9 cellular contexts compared by ENCODE assay signal in the genomic region with DNA sequence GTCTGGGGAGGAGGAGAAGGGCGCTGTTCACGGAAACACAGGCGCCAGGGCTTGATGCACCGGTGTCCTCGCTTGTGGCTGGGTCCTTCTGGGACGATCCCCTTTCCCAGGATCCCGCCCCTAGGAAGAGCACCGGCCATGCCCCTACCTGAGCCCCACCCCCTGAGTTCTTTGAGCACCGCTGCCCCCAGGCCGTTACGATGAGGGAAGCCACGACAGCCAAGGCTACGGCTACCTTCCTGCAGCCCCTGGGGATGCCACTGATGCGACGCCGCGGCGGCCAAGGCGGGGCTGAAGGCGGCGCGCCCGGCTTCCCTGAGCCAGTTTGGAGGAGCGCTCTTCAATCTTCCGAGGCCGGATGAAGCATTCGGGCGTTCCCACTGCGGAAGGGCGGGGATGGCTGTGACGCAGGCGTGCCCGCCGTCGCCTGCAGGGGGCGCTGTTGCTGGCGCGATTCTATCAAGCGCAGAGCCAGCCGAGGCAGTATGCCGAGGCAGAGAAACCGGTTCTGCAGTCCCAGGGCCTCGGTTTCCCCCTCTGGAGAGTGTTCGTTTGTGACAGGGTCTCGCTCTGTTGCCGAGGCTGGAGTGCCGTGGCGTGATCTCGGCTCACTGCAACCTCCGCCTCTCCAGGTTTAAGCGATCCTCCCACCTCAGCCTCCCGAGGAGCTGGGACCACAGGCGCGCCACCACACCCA. TPM values are rescaled to one million over a fixed set of nuclear protein-coding genes. Genes with fewer than 3 reads are reported as not detected.
DNase-seq lines count a peak whose midpoint lies in the region; ATAC-seq and TF ChIP-seq lines count a peak whose summit lies in the region.
"Had no signal": no experiment of that assay in that cellular context is flagged by ENCODE, and none has a peak within 500 bp of the region (broad histone marks: within the 10 kb centered on the region; RNA-seq: fewer than 3 reads in every experiment).

No MANE protein-coding gene starts in this region.

- H3K56ac ChIP-seq in mesendoderm (ENCODE audit: low read length) = peak overlapping the region; percentile 90

- no peaks in the 10 kb centered on the region for H3K79me2 ChIP-seq in mesendoderm (ENCODE audit: control insufficient read depth, insufficient read depth, low read length)

- no peak overlapping the region for H4K8ac ChIP-seq in mesendoderm (ENCODE audit: low read depth, low read length)

- no peak overlapping the region for H2BK15ac ChIP-seq in mesendoderm (replicated peaks; ENCODE audit: low read depth)

- peak overlapping the region; percentile 47 for H3K4me3 ChIP-seq in ectodermal cell (ENCODE audit: insufficient read depth, low read depth, low read length)
- H3K4me3 ChIP-seq in mesendoderm (ENCODE audit: low read length) = peak overlapping the region; percentile 49
- H3K4me3 ChIP-seq in SJCRH30 = no peak overlapping the region

- H3K4me1 ChIP-seq in ectodermal cell (ENCODE audit: control insufficient read depth, insufficient read depth, low read length) = no peaks in the 10 kb centered on the region
- peaks cover 2% of the 10 kb centered on the region for H3K4me1 ChIP-seq in mesendoderm (ENCODE audit: control insufficient read depth, low read depth, low read length)
- no peaks in the 10 kb centered on the region for H3K4me1 ChIP-seq in SJCRH30

- peak overlapping the region; percentile 72 for H3K9ac ChIP-seq in mesendoderm (ENCODE audit: low read length)

- 9 to 14% methylated on average over 51 to 54 of the region's 54 CpGs for WGBS in ectodermal cell, 2 experiments
- WGBS in mesendoderm (ENCODE audit: extremely low coverage, insufficient coverage, low lambda C conversion rate) = no CpG with 5 or more reads among the region's 54 CpGs

- H3K4me2 ChIP-seq in mesendoderm (ENCODE audit: low read length) = peak overlapping the region; percentile 74

- no peaks in the 10 kb centered on the region for H3K79me1 ChIP-seq in mesendoderm (ENCODE audit: low read length)

- no peak overlapping the region for H4K5ac ChIP-seq in mesendoderm (ENCODE audit: low read length)

- peaks cover 23% of the 10 kb centered on the region for H3K27me3 ChIP-seq in ectodermal cell (ENCODE audit: control insufficient read depth, insufficient read depth, low read length, poor library complexity, severe bottlenecking)
- no peaks in the 10 kb centered on the region for H3K27me3 ChIP-seq in mesendoderm (ENCODE audit: insufficient read depth, low read length, poor library complexity)
- no peaks in the 10 kb centered on the region for H3K27me3 ChIP-seq in SJCRH30

- H2BK5ac ChIP-seq in mesendoderm (ENCODE audit: low read length) = no peak overlapping the region

- no peak overlapping the region for H2AK5ac ChIP-seq in mesendoderm (ENCODE audit: low read length)

- no peak for ATAC-seq in GM21576 (IDR thresholded peaks at IDR 0.05; ENCODE audit: unreplicated experiment)

- H3K36me3 ChIP-seq in ectodermal cell (ENCODE audit: control insufficient read depth, insufficient read depth, low read length) = no peaks in the 10 kb centered on the region
- H3K36me3 ChIP-seq in mesendoderm (ENCODE audit: control insufficient read depth, insufficient read depth, low read length) = no peaks in the 10 kb centered on the region
- H3K36me3 ChIP-seq in SJCRH30 = no peaks in the 10 kb centered on the region

- H2BK120ac ChIP-seq in mesendoderm (ENCODE audit: low read depth, low read length) = no peak overlapping the region

- no peak overlapping the region for H3K27ac ChIP-seq in ectodermal cell (ENCODE audit: insufficient read depth, low read depth, low read length, poor library complexity, severe bottlenecking)
- H3K27ac ChIP-seq in mesendoderm (ENCODE audit: low read depth, low read length) = no peak overlapping the region
- no peak overlapping the region for H3K27ac ChIP-seq in SJCRH30

- no peak overlapping the region for H3K18ac ChIP-seq in mesendoderm (ENCODE audit: low read length)

- DNase-seq in NCI-H1436 treated with DMSO at 0.1 percent for 48 hours (lab: John Stamatoyannopoulos, UW) (peak; percentile 14), mesendoderm (peak; percentile 92), SJCRH30 (no peak)
- peak; percentile 49 to 69 for DNase-seq in activated CD4-positive, alpha-beta T cell treated with anti-CD3 and anti-CD28 coated beads, Interleukin-2, amount 50 U/mL, for 24 hours (ENCODE audit: low read depth in 1 of 2, low spot score in 1 of 2)
- peak; percentile 26 to 36 for DNase-seq in stimulated activated CD8-positive, alpha-beta memory T cell treated with anti-CD3 and anti-CD28 coated beads, Interleukin-2, amount 100 ng/mL, for 1 hour (ENCODE audit: low read depth in 2 of 2)

- no peak overlapping the region for H3K23ac ChIP-seq in mesendoderm (ENCODE audit: low read length)

- peak; percentile 97 for TF ChIP-seq CTCF in GM12874 (IDR thresholded peaks at IDR 0.05; ENCODE audit: insufficient read depth, low read depth, low read length)

- H3K9me3 ChIP-seq in ectodermal cell (ENCODE audit: control insufficient read depth, low read length) (no peaks in the 10 kb centered on the region), SJCRH30 (replicated peaks) (no peaks in the 10 kb centered on the region)

- no peak overlapping the region for H3K4ac ChIP-seq in mesendoderm (ENCODE audit: low read depth, low read length)

RNA-seq across cellular contexts. Expression of gene NEFH, which starts 9.7 kb away (rescaled TPM):
- 1.2 TPM for polyA plus RNA-seq in ectodermal cell (2013, experiment 1 of 4)
- 1.3 TPM for polyA plus RNA-seq in ectodermal cell (2013, experiment 2 of 4)
- polyA plus RNA-seq in ectodermal cell (2013, experiment 3 of 4) = 1.7 TPM
- 1.8 TPM for polyA plus RNA-seq in ectodermal cell (2013, experiment 4 of 4)
- polyA plus RNA-seq in mesendoderm (2013, experiment 1 of 2) = 1.6 TPM
- 1.6 TPM for polyA plus RNA-seq in mesendoderm (2013, experiment 2 of 2)
- total RNA-seq in SJCRH30 (2014; rRNA removed; shearing (Covaris generic)) = not detected in 2 replicates

RNA-seq across cellular contexts. Expression of gene RFPL1, which starts 31.9 kb away (rescaled TPM):
- polyA plus RNA-seq in ectodermal cell (2013, experiment 1 of 4) = not detected
- polyA plus RNA-seq in ectodermal cell (2013, experiment 2 of 4) = not detected
- not detected for polyA plus RNA-seq in ectodermal cell (2013, experiment 3 of 4)
- polyA plus RNA-seq in ectodermal cell (2013, experiment 4 of 4) = not detected
- not detected for polyA plus RNA-seq in mesendoderm (2013, experiment 1 of 2)
- not detected for polyA plus RNA-seq in mesendoderm (2013, experiment 2 of 2)
- total RNA-seq in SJCRH30 (2014; rRNA removed; shearing (Covaris generic)) = not detected in 2 replicates
- total RNA-seq: glomerular endothelial cell had no signal

Comparison
In these comparisons a context has a peak if more than half of its experiments do, and no peak if none do; other contexts are left out.
1. DNase-seq: peak in NCI-H1436 treated with DMSO at 0.1 percent for 48 hours (single experiment), activated CD4-positive, alpha-beta T cell treated with anti-CD3 and anti-CD28 coated beads, Interleukin-2, amount 50 U/mL, for 24 hours (2 of 2), mesendoderm (single experiment) and stimulated activated CD8-positive, alpha-beta memory T cell treated with anti-CD3 and anti-CD28 coated beads, Interleukin-2, amount 100 ng/mL, for 1 hour (2 of 2); none in SJCRH30 (0 of 2).